11 cellular contexts compared by ENCODE assay signal in genomic region chr1:50105430-50105829, GRCh38. TPM values are rescaled to one million over a fixed set of nuclear protein-coding genes. Genes with fewer than 3 reads are reported as not detected.
DNase-seq lines count a peak whose midpoint lies in the region; TF ChIP-seq lines count a peak whose summit lies in the region.
"Had no signal": no experiment of that assay in that cellular context is flagged by ENCODE, and none has a peak within 500 bp of the region (broad histone marks: within the 10 kb centered on the region; RNA-seq: fewer than 3 reads in every experiment).

No MANE protein-coding gene starts in this region.

- H3K36me3 Mint-ChIP-seq in neural progenitor cell, result no peaks in the 10 kb centered on the region

- H2AFZ ChIP-seq in neural progenitor cell (replicated peaks), result no peak overlapping the region

- H3K4me2 ChIP-seq in neural progenitor cell, result no peak overlapping the region

- H3K4me3 ChIP-seq in H7 (ENCODE audit: insufficient read depth, low read depth, low read length), result no peak overlapping the region
- H3K4me3 ChIP-seq in neural progenitor cell, result no peak overlapping the region
- no peak overlapping the region for H3K4me3 ChIP-seq in tibial nerve
- H3K4me3 ChIP-seq: tibial artery had no signal

- no peak for TF ChIP-seq EP300 in tibial nerve (IDR thresholded peaks at IDR 0.05)

- no peak for TF ChIP-seq POLR2A in tibial nerve (IDR thresholded peaks at IDR 0.05)

- H3K79me2 ChIP-seq in neural progenitor cell (ENCODE audit: low read depth), result no peaks in the 10 kb centered on the region

- H3K4me1 Mint-ChIP-seq in neural progenitor cell, result peaks cover 27% of the 10 kb centered on the region

- peaks cover 2% of the 10 kb centered on the region for H3K27me3 Mint-ChIP-seq in neural progenitor cell (ENCODE audit: insufficient read depth, low read depth)

- TF ChIP-seq CTCF in neural progenitor cell (IDR thresholded peaks at IDR 0.05) (peak; percentile 9), tibial nerve (IDR thresholded peaks at IDR 0.05) (no peak)

- H3K9me3 ChIP-seq in neural progenitor cell (ENCODE audit: low read depth) (peaks cover 22% of the 10 kb centered on the region), tibial nerve (no peaks in the 10 kb centered on the region)
- H3K9me3 ChIP-seq: tibial artery had no signal

- H3F3A ChIP-seq in neural progenitor cell (ENCODE audit: low read depth), result no peaks in the 10 kb centered on the region

- H3K9ac ChIP-seq in neural progenitor cell, result no peak overlapping the region

- WGBS in tibial nerve, 2 donors, result 57 to 59% methylated on average over 3 of the region's 3 CpGs

- H3K9me3 Mint-ChIP-seq in neural progenitor cell, result no peaks in the 10 kb centered on the region
- H3K9me3 Mint-ChIP-seq: T-helper 1 cell treated with Interleukin-12 subunit alpha and Interleukin-12 subunit beta and Interleukin-4 antibody, amounts not matched to agents 30 μg/mL and 1 μg/mL, for 36 hours had no signal

- H3K4me1 ChIP-seq in neural progenitor cell (no peaks in the 10 kb centered on the region), tibial nerve (peaks cover 0 to 15% (median 0%) of the 10 kb centered on the region in 4 donors)

- no peak overlapping the region for H3K27ac Mint-ChIP-seq in neural progenitor cell
- H3K27ac Mint-ChIP-seq: T-helper 1 cell treated with Interleukin-12 subunit alpha and Interleukin-12 subunit beta and Interleukin-4 antibody, amounts not matched to agents 30 μg/mL and 1 μg/mL, for 36 hours had no signal

- no peaks in the 10 kb centered on the region for H4K20me1 ChIP-seq in neural progenitor cell (ENCODE audit: low read depth)

- peak; percentile 26 for DNase-seq in H7
- DNase-seq in NCI-H146 treated with DMSO at 0.1 percent for 48 hours (lab: John Stamatoyannopoulos, UW; ENCODE audit: unreplicated experiment), result peak; percentile 44
- peak; percentile 80 for DNase-seq in SK-N-DZ (ENCODE audit: low spot score)
- no peak for DNase-seq in neural progenitor cell (ENCODE audit: low spot score)
- no peak for DNase-seq in NOMO-1 treated with DMSO at 0.1 percent for 48 hours (lab: John Stamatoyannopoulos, UW; ENCODE audit: unreplicated experiment)
- no peak for DNase-seq in tibial nerve (ENCODE audit: low spot score in 2 of 2)
- no peak for DNase-seq in hepatic stellate cell (ENCODE audit: low spot score)
- DNase-seq: effector CD8-positive, alpha-beta T cell; hypothalamus; tibial artery had no signal

- H3K36me3 ChIP-seq in H7 (replicated peaks; ENCODE audit: control insufficient read depth, insufficient read depth, low read length) (no peaks in the 10 kb centered on the region), neural progenitor cell (no peaks in the 10 kb centered on the region), tibial nerve (no peaks in the 10 kb centered on the region)
- H3K36me3 ChIP-seq: tibial artery had no signal

- no peaks in the 10 kb centered on the region; the same call in 1 of the 2 replicates for H3K27me3 ChIP-seq in H7 (ENCODE audit: control insufficient read depth, insufficient read depth, low read length)
- no peaks in the 10 kb centered on the region for H3K27me3 ChIP-seq in neural progenitor cell
- H3K27me3 ChIP-seq in tibial nerve, result peaks cover 0 to 26% of the 10 kb centered on the region in 2 donors

- no peak overlapping the region for H3K4me3 Mint-ChIP-seq in neural progenitor cell
- H3K4me3 Mint-ChIP-seq: T-helper 1 cell treated with Interleukin-12 subunit alpha and Interleukin-12 subunit beta and Interleukin-4 antibody, amounts not matched to agents 30 μg/mL and 1 μg/mL, for 36 hours had no signal

- H3K27ac ChIP-seq in neural progenitor cell, result no peak overlapping the region
- no peak overlapping the region for H3K27ac ChIP-seq in tibial nerve
- H3K27ac ChIP-seq: tibial artery had no signal

RNA-seq across cellular contexts. Expression of gene ELAVL4, which starts 3.3 kb away (rescaled TPM):
- 0.42 and 1.7 TPM in 2 replicates for total RNA-seq in H7 (2014; rRNA removed; shearing (Covaris generic))
- 263 and 313 TPM in 2 replicates for polyA plus RNA-seq in SK-N-DZ (2014; cell fraction: cytosol; rRNA removed)
- 181 and 182 TPM in 2 replicates for polyA plus RNA-seq in SK-N-DZ (2014; cell fraction: nucleus; rRNA removed)
- total RNA-seq in neural progenitor cell (ENCODE audit: low replicate concordance), result 0.12 TPM in 1 of 2 replicates, not detected in the other
- not detected for total RNA-seq in tibial nerve

Comparison
In these comparisons a context has a peak if more than half of its experiments do, and no peak if none do; other contexts are left out.
1. DNase-seq: peak in H7 (single experiment), NCI-H146 treated with DMSO at 0.1 percent for 48 hours (single experiment) and SK-N-DZ (single experiment); none in neural progenitor cell (single experiment), NOMO-1 treated with DMSO at 0.1 percent for 48 hours (single experiment), tibial nerve (0 of 2) and hepatic stellate cell (single experiment).